Comparison of ENCODE assay signal across 8 cellular contexts in genomic region chr20:38434770-38435554, GRCh38. TPM values are rescaled to one million over a fixed set of nuclear protein-coding genes. Genes with fewer than 3 reads are reported as not detected.
A peak's percentile ranks its signal among the peaks of the same experiment; 100 is the strongest.
DNase-seq lines count a peak whose midpoint lies in the region; ATAC-seq and TF ChIP-seq lines count a peak whose summit lies in the region.

SNHG17 (minus strand) TSS chr20:38435328.

- TF ChIP-seq CTCF in heart right ventricle (IDR thresholded peaks at IDR 0.05) (peak; percentile 98 to 100 (median 99)), upper lobe of left lung (IDR thresholded peaks at IDR 0.05) (peak; percentile 97 to 99 (median 98))

- POLR2A ChIA-PET in T-cell (lab: Charles Lee): interaction anchor here in 1 of 2 donors (0.5 to 2.2 kb wide), 3 partner anchors 11 to 1500 kb away, joined by 4 to 23 read pairs (median 5); no protein-coding TSS in a partner anchor

- H3K27me3 Mint-ChIP-seq in T-cell: peaks cover 0 to 6% of the 10 kb centered on the region in 2 donors

- 1% methylated on average over 65 of the region's 65 CpGs for WGBS in adipose tissue, 3 donors
- WGBS in heart right ventricle, 2 donors: 1 to 2% methylated on average over 65 of the region's 65 CpGs
- 0 to 3% methylated on average over 25 to 54 of the region's 65 CpGs for WGBS in upper lobe of left lung, 2 donors

- peaks cover 30% of the 10 kb centered on the region for H3K36me3 Mint-ChIP-seq in T-cell

- H3K9me3 Mint-ChIP-seq in T-cell: no peaks in the 10 kb centered on the region

- H3K4me3 ChIP-seq in heart right ventricle (peak within 1 kb of the TSS; percentile 42 to 83 (median 75)), upper lobe of left lung (peak within 1 kb of the TSS; percentile 49 to 88 (median 74))

- peak within 1 kb of the TSS; percentile 89 to 95 for H3K27ac Mint-ChIP-seq in T-cell

- peaks cover 41 to 43% (median 41%) of the 10 kb centered on the region in 3 donors for H3K4me1 Mint-ChIP-seq in T-cell

- peaks cover 0 to 44% (median 30%) of the 10 kb centered on the region in 9 donors for H3K36me3 ChIP-seq in heart right ventricle
- H3K36me3 ChIP-seq in upper lobe of left lung: peaks cover 11 to 43% (median 37%) of the 10 kb centered on the region in 4 donors

- peak in 1 of 4 donors; percentile 30 for TF ChIP-seq EP300 in upper lobe of left lung (IDR thresholded peaks at IDR 0.05)

- ATAC-seq in HG02588 (IDR thresholded peaks at IDR 0.05; ENCODE audit: unreplicated experiment): peak; percentile 68
- ATAC-seq in T-cell (replicated peaks in 1 of 4): peak; percentile 84 to 91 (median 86)
- peak; percentile 83 to 94 (median 90) for ATAC-seq in heart right ventricle
- ATAC-seq in upper lobe of left lung (ENCODE audit: low FRiP score in 2 of 2): peak; percentile 97 to 98

- TF ChIP-seq POLR2A in upper lobe of left lung (IDR thresholded peaks at IDR 0.05): peak; percentile 31 to 82 (median 60)

- H3K9me3 ChIP-seq in heart right ventricle (peaks cover 0 to 6% (median 0%) of the 10 kb centered on the region in 11 donors), upper lobe of left lung (no peaks in the 10 kb centered on the region)

- CTCF ChIA-PET in T-cell (lab: Charles Lee): interaction anchor here (0.6 to 3.5 kb wide), 9 partner anchors 10 to 1919 kb away, joined by 3 to 72 read pairs (median 5); partner anchors contain the start of gene RALGAPB (in 1 of the 2)

- peak within 1 kb of the TSS; percentile 89 to 95 (median 93) for H3K4me3 Mint-ChIP-seq in T-cell

- H3K4me1 ChIP-seq in heart right ventricle: peaks cover 6 to 34% (median 18%) of the 10 kb centered on the region in 9 donors
- peaks cover 13 to 31% (median 16%) of the 10 kb centered on the region in 4 donors for H3K4me1 ChIP-seq in upper lobe of left lung

- H3K27ac ChIP-seq in adipose tissue (ENCODE audit: low read depth, low read length) (peak within 1 kb of the TSS; percentile 68), heart right ventricle (peak within 1 kb of the TSS in 9 of 10 donors; percentile 44 to 90 (median 81)), upper lobe of left lung (peak within 1 kb of the TSS; percentile 81 to 87 (median 86))

- intact Hi-C loops in heart right ventricle (cut with DNase I) (loop anchor here in 4 of 10 donors (1.0 to 2.0 kb wide), 2 partner anchors 11 to 38 kb away; partner anchors contain the start of gene RALGAPB (in 1 of the 4)), posterior cingulate gyrus (cut with DNase I) (loop anchor here (1.0 kb wide), 1 partner anchor 11 kb away; no protein-coding TSS in a partner anchor)

- no peaks in the 10 kb centered on the region for H3K27me3 ChIP-seq in heart right ventricle
- no peaks in the 10 kb centered on the region for H3K27me3 ChIP-seq in upper lobe of left lung

- peak; percentile 87 for DNase-seq in GDM1 (lab: John Stamatoyannopoulos, UW)
- DNase-seq in NCI-H1417 treated with DMSO at 0.1 percent for 48 hours (lab: John Stamatoyannopoulos, UW): peak; percentile 74
- peak; percentile 75 to 88 (median 84) for DNase-seq in T-cell
- DNase-seq in heart right ventricle: peak; percentile 88
- DNase-seq in posterior cingulate gyrus: peak; percentile 81 to 99 (median 90)
- peak; percentile 92 to 97 for DNase-seq in upper lobe of left lung

RNA-seq across cellular contexts. Expression of gene SNHG17, which starts in this region (rescaled TPM):
- 10 to 100 TPM; 46.7 to 77.9 (median 67.6) TPM for total RNA-seq in T-cell
- 10 to 100 TPM; 18.2 to 63.9 (median 27.9) TPM for polyA plus RNA-seq in adipose tissue
- total RNA-seq in heart right ventricle: 10 to 100 TPM in 2 of 10 donors, 1 to 10 TPM in 8; 4.2 to 25.9 (median 6.3) TPM
- polyA plus RNA-seq in heart right ventricle: 10 to 100 TPM; 12.3 to 22.9 TPM
- 10 to 100 TPM; 14.7 to 40.0 (median 20.3) TPM for total RNA-seq in upper lobe of left lung

Comparison
In these comparisons a context has a peak if more than half of its experiments do, and no peak if none do; other contexts are left out.
1. Peak in every context shown above with its lines: DNase-seq, ATAC-seq, H3K4me3 ChIP-seq and H3K27ac ChIP-seq.